Comparison of ENCODE assay signal across 24 cellular contexts in genomic region chr7:12788171-12788570, GRCh38.
"Had no signal": no experiment of that assay in that cellular context is flagged by ENCODE, and none has a peak within 500 bp of the region (broad histone marks: within the 10 kb centered on the region; RNA-seq: fewer than 3 reads in every experiment).

No MANE protein-coding gene starts in this region.

- H3K4me2 ChIP-seq: hepatocyte had no signal

- H3K4me3 ChIP-seq: ascending aorta, breast epithelium, cardiac muscle cell, coronary artery, dorsolateral prefrontal cortex, esophagus muscularis mucosa, gastrocnemius medialis, heart right ventricle, hepatocyte had no signal

- H3K9me3 ChIP-seq: ascending aorta, breast epithelium, esophagus muscularis mucosa, gastrocnemius medialis, heart right ventricle had no signal

- DNase-seq: activated B cell treated with CpG ODN at 0.5 μM for 24 hours; activated CD4-positive, alpha-beta T cell treated with anti-CD3 and anti-CD28 coated beads, Interleukin-2, amount 50 U/mL, for 1 hour; activated CD8-positive, alpha-beta memory T cell treated with anti-CD3 and anti-CD28 coated beads for 24 hours; activated effector memory CD4-positive, alpha-beta T cell treated with anti-CD3 and anti-CD28 coated beads, Interleukin-2, amount 50 U/mL, for 16 hours; activated naive CD4-positive, alpha-beta T cell treated with anti-CD3 and anti-CD28 coated beads for 36 hours; activated naive CD8-positive, alpha-beta T cell treated with anti-CD3 and anti-CD28 coated beads for 36 hours; activated naive CD8-positive, alpha-beta T cell treated with anti-CD3 and anti-CD28 coated beads, Interleukin-2, amount 50 U/mL, for 24 hours; activated T-cell treated with anti-CD3 and anti-CD28 coated beads, Interleukin-2, amount 50 U/mL, for 4 hours; dorsolateral prefrontal cortex; effector memory CD4-positive, alpha-beta T cell; endodermal cell; erythroblast; foreskin keratinocyte; gastrocnemius medialis; heart right ventricle; T-helper 17 cell; T1000; WERI-Rb-1 had no signal

- H3K4me1 ChIP-seq: ascending aorta, breast epithelium, esophagus muscularis mucosa, foreskin keratinocyte, gastrocnemius medialis, heart right ventricle had no signal

- ATAC-seq: foreskin keratinocyte, gastrocnemius medialis, T-helper 17 cell had no signal

- H3K27ac ChIP-seq: ascending aorta, breast epithelium, cardiac muscle cell, coronary artery, dorsolateral prefrontal cortex, esophagus muscularis mucosa, foreskin keratinocyte, gastrocnemius medialis, heart right ventricle, hepatocyte, WERI-Rb-1 had no signal
